8 cellular contexts compared by ENCODE assay signal in genomic region chr6:167825759-167826229, GRCh38. TPM values are rescaled to one million over a fixed set of nuclear protein-coding genes. Genes with fewer than 3 reads are reported as not detected.
DNase-seq lines count a peak whose midpoint lies in the region; ATAC-seq and TF ChIP-seq lines count a peak whose summit lies in the region.

No MANE protein-coding gene starts in this region.

- H3K36me3 Mint-ChIP-seq in activated naive CD8-positive, alpha-beta T cell, result no peaks in the 10 kb centered on the region

- peaks cover 42% of the 10 kb centered on the region for H3K27me3 Mint-ChIP-seq in activated naive CD8-positive, alpha-beta T cell

- H3K79me1 ChIP-seq in trophoblast cell (ENCODE audit: low read length), result peaks cover 21% of the 10 kb centered on the region

- peak overlapping the region; percentile 58 for H2BK12ac ChIP-seq in trophoblast cell (ENCODE audit: low read length)

- peak overlapping the region; percentile 72 for H3K4ac ChIP-seq in trophoblast cell (ENCODE audit: low read depth, low read length)

- H3K36me3 ChIP-seq in heart left ventricle, result no peaks in the 10 kb centered on the region
- peaks cover 2 to 5% of the 10 kb centered on the region in 2 experiments for H3K36me3 ChIP-seq in trophoblast cell (ENCODE audit: control insufficient read depth in 1 of 2, insufficient read depth in 2 of 2, low read length in 2 of 2)

- no peak overlapping the region for H3K23ac ChIP-seq in trophoblast cell (ENCODE audit: low read length)

- TF ChIP-seq POLR2A in heart left ventricle (IDR thresholded peaks at IDR 0.05), result no peak

- H3K27ac ChIP-seq in heart left ventricle (peak overlapping the region in 6 of 12 donors; percentile 11 to 75 (median 46)), trophoblast cell (ENCODE audit: low read depth, low read length) (peak overlapping the region; percentile 81)

- peak overlapping the region; percentile 97 for H2AFZ ChIP-seq in trophoblast cell (ENCODE audit: insufficient read depth, low read length, poor library complexity)

- H3K79me2 ChIP-seq in trophoblast cell (ENCODE audit: control insufficient read depth, insufficient read depth, low read length, poor library complexity), result peaks cover 17% of the 10 kb centered on the region

- H3K9me3 ChIP-seq in heart left ventricle (no peaks in the 10 kb centered on the region), trophoblast cell (ENCODE audit: insufficient read depth, low read depth, low read length) (no peaks in the 10 kb centered on the region)

- H3K27me3 ChIP-seq in heart left ventricle (peaks cover 0 to 26% (median 0%) of the 10 kb centered on the region in 9 donors), trophoblast cell (ENCODE audit: insufficient read depth, low read length) (no peaks in the 10 kb centered on the region)

- H3K18ac ChIP-seq in trophoblast cell (ENCODE audit: low read length), result peak overlapping the region; percentile 94

- intact Hi-C loops in heart left ventricle (cut with DNase I), result loop anchor here in 3 of 10 donors (5.0 to 10.0 kb wide), 3 partner anchors 72 to 341 kb away; no protein-coding TSS in a partner anchor

- H3K9me3 Mint-ChIP-seq in activated naive CD8-positive, alpha-beta T cell (ENCODE audit: low read depth), result no peaks in the 10 kb centered on the region

- peak overlapping the region; percentile 84 for H3K4me2 ChIP-seq in trophoblast cell (ENCODE audit: low read length)

- TF ChIP-seq CTCF in heart left ventricle (IDR thresholded peaks at IDR 0.05), result no peak

- 1 to 5% (median 3%) methylated on average over 37 to 47 of the region's 47 CpGs for WGBS in heart left ventricle, 4 donors
- WGBS in trophoblast cell (ENCODE audit: extremely low coverage, insufficient coverage, insufficient read length), result no CpG with 5 or more reads among the region's 47 CpGs

- peak overlapping the region; percentile 54 to 90 (median 76) for H3K4me3 ChIP-seq in heart left ventricle
- H3K4me3 ChIP-seq in trophoblast cell (ENCODE audit: low read depth, low read length), result peak overlapping the region; percentile 98

- DNase-seq in SIG-M5 treated with dmso at 0.1 percent for 504 hours (lab: John Stamatoyannopoulos, UW; ENCODE audit: unreplicated experiment) (peak; percentile 3), SIG-M5 (lab: John Stamatoyannopoulos, UW) (no peak), NCI-H146 treated with DMSO at 0.1 percent for 48 hours (lab: John Stamatoyannopoulos, UW; ENCODE audit: unreplicated experiment) (peak; percentile 21), heart left ventricle (peak in 3 of 5 donors; percentile 26 to 49 (median 38)), trophoblast cell (peak; percentile 93 to 94)

- ATAC-seq in heart left ventricle (peak in 3 of 4 donors; percentile 47 to 61 (median 53)), HG03571 (IDR thresholded peaks at IDR 0.05; ENCODE audit: unreplicated experiment) (no peak), GM21526 (IDR thresholded peaks at IDR 0.05; ENCODE audit: low FRiP score, unreplicated experiment) (no peak)

- peak overlapping the region; percentile 84 for H2BK5ac ChIP-seq in trophoblast cell (ENCODE audit: low read depth, low read length, poor library complexity)

- peak overlapping the region; percentile 89 for H3K9ac ChIP-seq in trophoblast cell (ENCODE audit: low read length)

- H4K91ac ChIP-seq in trophoblast cell (ENCODE audit: low read depth, low read length), result peak overlapping the region; percentile 97

- H3K14ac ChIP-seq in trophoblast cell (ENCODE audit: low read length), result peak overlapping the region; percentile 92

- peak overlapping the region; percentile 85 for H3K4me3 Mint-ChIP-seq in activated naive CD8-positive, alpha-beta T cell

- H3K4me1 ChIP-seq in heart left ventricle (peaks cover 0 to 40% (median 17%) of the 10 kb centered on the region in 12 donors), trophoblast cell (ENCODE audit: control insufficient read depth in 1 of 2, insufficient read depth in 2 of 2, low read length in 2 of 2) (peaks cover 0 to 5% of the 10 kb centered on the region in 2 experiments)

- no peak overlapping the region for H3K27ac Mint-ChIP-seq in activated naive CD8-positive, alpha-beta T cell

- H4K12ac ChIP-seq in trophoblast cell (ENCODE audit: low read depth, low read length), result peak overlapping the region; percentile 91

- peaks cover 17% of the 10 kb centered on the region for H3K4me1 Mint-ChIP-seq in activated naive CD8-positive, alpha-beta T cell (ENCODE audit: low read depth)

- H2BK120ac ChIP-seq in trophoblast cell (ENCODE audit: insufficient read depth, low read length, poor library complexity), result peak overlapping the region; percentile 96

- peak overlapping the region; percentile 79 for H4K8ac ChIP-seq in trophoblast cell (ENCODE audit: low read depth, low read length)

- peak overlapping the region; percentile 96 for H2AK5ac ChIP-seq in trophoblast cell (ENCODE audit: low read length)

RNA-seq across cellular contexts. Expression of gene AFDN, which starts 0.9 kb away (rescaled TPM):
- 100 to 1,000 TPM in 1 of 9 donors, 10 to 100 TPM in 8; 38.0 to 100 (median 51.8) TPM for total RNA-seq in heart left ventricle
- 10 to 100 TPM; 27.6 to 31.5 TPM for polyA plus RNA-seq in heart left ventricle
- polyA plus RNA-seq in trophoblast cell (2013), result 195 and 197 TPM in 2 replicates

Comparison
In these comparisons a context has a peak if more than half of its experiments do, and no peak if none do; other contexts are left out.
1. ATAC-seq: peak in heart left ventricle (3 of 4); none in HG03571 (single experiment) and GM21526 (single experiment).